Comparison of ENCODE assay signal across 10 cellular contexts in the genomic region with DNA sequence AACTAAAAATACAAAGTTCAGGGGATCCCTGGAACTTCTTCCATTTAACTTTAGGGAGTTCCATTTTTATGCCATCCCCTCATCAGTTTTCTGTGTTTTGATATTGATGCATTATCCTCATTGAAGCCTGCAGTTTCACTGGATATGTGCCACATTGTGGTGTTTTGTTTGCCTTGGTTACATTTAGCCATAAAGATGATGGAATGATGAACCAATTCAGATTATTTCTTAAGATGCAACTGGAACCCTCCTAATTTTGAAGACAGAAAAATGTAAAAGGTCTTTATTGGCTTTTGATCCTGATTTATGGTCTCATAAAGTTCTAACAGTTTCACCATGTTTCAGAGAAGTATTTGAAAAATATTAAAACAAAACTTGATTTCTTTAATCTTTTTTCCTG.
"Had no signal": no experiment of that assay in that cellular context is flagged by ENCODE, and none has a peak within 500 bp of the region (broad histone marks: within the 10 kb centered on the region; RNA-seq: fewer than 3 reads in every experiment).

No MANE protein-coding gene starts in this region.

- H3K4me3 ChIP-seq: GM23338, K562 had no signal

- DNase-seq: H9, HCEC 1CT, HFFc6, IMR-90 had no signal

- H3K4me2 ChIP-seq: GM23338 had no signal

- H2AFZ ChIP-seq: GM23338 had no signal

- H3K27ac ChIP-seq: HL-60 had no signal

- FAIRE-seq: H1, H54, HTR-8/SVneo, K562 had no signal
